ENCODE assay signal across 26 cellular contexts in the genomic region with DNA sequence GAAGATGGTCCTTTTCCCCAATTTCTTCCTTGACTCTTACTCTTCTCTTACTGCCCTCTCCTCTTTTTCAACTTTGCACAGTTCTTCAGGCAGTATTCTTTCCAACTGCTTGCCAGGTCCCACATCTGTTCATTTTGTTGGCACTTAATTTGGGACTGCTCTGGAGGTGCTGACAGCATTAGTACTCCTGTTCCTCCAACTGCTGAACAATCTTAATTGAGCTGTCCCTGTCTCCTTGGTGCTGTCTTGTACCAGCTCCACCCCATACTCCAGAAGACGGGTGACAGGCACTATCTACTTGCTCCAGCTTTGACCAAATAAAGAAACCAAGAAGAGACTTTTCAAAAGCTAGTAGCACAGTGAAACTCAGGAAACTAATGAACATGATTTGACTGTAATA.
"Had no signal": no experiment of that assay in that cellular context is flagged by ENCODE, and none has a peak within 500 bp of the region (broad histone marks: within the 10 kb centered on the region; RNA-seq: fewer than 3 reads in every experiment).

No MANE protein-coding gene starts in this region.

- ATAC-seq: activated CD4-positive, alpha-beta T cell treated with anti-CD3 and anti-CD28 coated beads for 36 hours; activated CD8-positive, alpha-beta T cell treated with anti-CD3 and anti-CD28 coated beads, Interleukin-2, amount 10 ng/mL, durations not matched to agents 7 days and 5 days; K562; PC-3 had no signal

- H3K4me3 ChIP-seq: ascending aorta, cardiac muscle cell, K562, Peyer's patch, SJSA1 had no signal

- H3K27me3 ChIP-seq: ascending aorta, cardiac muscle cell, Peyer's patch, SJSA1 had no signal

- H3K4me1 ChIP-seq: ascending aorta, Peyer's patch, SJSA1 had no signal

- H3K27ac ChIP-seq: ascending aorta, cardiac muscle cell, Peyer's patch, SJSA1 had no signal

- DNase-seq: activated CD4-positive, alpha-beta T cell treated with anti-CD3 and anti-CD28 coated beads for 36 hours; activated CD4-positive, alpha-beta T cell treated with anti-CD3 and anti-CD28 coated beads, Interleukin-2, amount 10 ng/mL, durations not matched to agents 7 days and 5 days; activated CD4-positive, alpha-beta T cell treated with anti-CD3 and anti-CD28 coated beads, Interleukin-2, amount 50 U/mL, for 48 hours; activated CD8-positive, alpha-beta T cell treated with anti-CD3 and anti-CD28 coated beads, Interleukin-2, amount 10 ng/mL, durations not matched to agents 7 days and 5 days; activated gamma-delta T cell; activated naive CD4-positive, alpha-beta T cell treated with Interleukin-2 at 50 U/mL for 16 hours; activated naive CD8-positive, alpha-beta T cell treated with anti-CD3 and anti-CD28 coated beads, Interleukin-2, amount 10 ng/mL, durations not matched to agents 7 days and 5 days; activated T-cell treated with anti-CD3 and anti-CD28 coated beads, Interleukin-2, amount 50 U/mL, for 24 hours; amygdala; NCI-H1092 treated with DMSO at 0.1 percent for 48 hours; NCI-H1417; NCI-H146; NCI-H187; NCI-H2081; NCI-H2171 treated with DMSO at 0.1 percent for 48 hours; NCI-H2227 treated with DMSO at 0.1 percent for 48 hours; NCI-H524 treated with DMSO at 0.1 percent for 48 hours; PC-3; Peyer's patch; RPMI8226; SHP77; SK-N-SH had no signal

- H3K9me3 ChIP-seq: ascending aorta, Peyer's patch, SJSA1, SK-N-SH had no signal

- H3K36me3 ChIP-seq: ascending aorta, cardiac muscle cell, Peyer's patch, SJSA1 had no signal
